Comparison of ENCODE assay signal across 12 cellular contexts in the genomic region with DNA sequence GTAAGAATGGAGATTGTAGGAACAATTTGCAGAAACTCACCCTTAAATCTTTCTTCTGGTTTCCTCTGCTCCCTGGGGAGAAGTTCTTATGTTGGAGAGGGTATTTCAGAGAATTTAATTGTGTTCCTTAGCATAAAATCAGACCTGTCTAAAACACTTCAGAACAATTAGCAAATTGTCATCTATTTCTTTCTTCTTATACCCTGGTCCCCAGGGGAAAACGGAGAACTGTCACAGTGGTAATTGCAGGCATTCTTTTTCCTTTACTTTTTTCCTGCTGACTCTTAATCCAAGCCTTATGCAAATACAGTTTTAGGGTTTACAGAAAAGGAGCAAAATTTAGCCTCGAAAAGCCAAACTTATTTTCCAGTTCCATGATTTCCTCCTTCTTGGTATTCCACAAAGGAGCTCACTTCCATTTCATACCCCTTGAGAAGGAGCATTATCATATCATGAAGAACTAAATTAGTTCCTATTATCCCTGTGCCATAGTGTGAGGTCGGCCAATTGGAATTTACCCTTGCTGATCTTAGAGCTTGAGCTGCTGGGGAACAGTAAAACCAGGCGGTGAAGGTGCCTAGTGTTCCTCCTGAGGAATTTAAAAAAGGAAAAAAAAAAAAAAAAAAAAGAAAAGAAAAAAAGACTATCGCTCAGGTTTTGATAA.
"Had no signal": no experiment of that assay in that cellular context is flagged by ENCODE, and none has a peak within 500 bp of the region (broad histone marks: within the 10 kb centered on the region; RNA-seq: fewer than 3 reads in every experiment).

No MANE protein-coding gene starts in this region.

- H3K4me3 ChIP-seq: esophagus muscularis mucosa, left lung, skin epidermis, stomach, thoracic aorta had no signal

- ATAC-seq: activated CD4-positive, CD25-positive, alpha-beta regulatory T cell treated with anti-CD3 and anti-CD28 coated beads, Interleukin-2, amount 50 U/mL, for 24 hours; activated T-cell treated with anti-CD3 and anti-CD28 coated beads, Interleukin-2, amount 50 U/mL, for 72 hours; left lung had no signal

- H3K9me3 ChIP-seq: esophagus muscularis mucosa, left lung, stomach, thoracic aorta had no signal

- DNase-seq: activated CD4-positive, alpha-beta memory T cell treated with anti-CD3 and anti-CD28 coated beads for 36 hours; activated naive CD8-positive, alpha-beta T cell treated with anti-CD3 and anti-CD28 coated beads, Interleukin-2, amount 10 ng/mL, durations not matched to agents 7 days and 5 days; activated T-cell treated with anti-CD3 and anti-CD28 coated beads, Interleukin-2, amount 50 U/mL, for 72 hours; aorta; left lung; posterior cingulate gyrus; stomach; T-helper 2 cell had no signal

- H3K27ac ChIP-seq: esophagus muscularis mucosa, left lung, skin epidermis, stomach, thoracic aorta had no signal

- H3K27me3 ChIP-seq: esophagus muscularis mucosa, left lung, stomach had no signal

- H3K36me3 ChIP-seq: esophagus muscularis mucosa, left lung, stomach, thoracic aorta had no signal

- H3K4me1 ChIP-seq: esophagus muscularis mucosa, left lung, stomach had no signal
